8 cellular contexts compared by ENCODE assay signal in the genomic region with DNA sequence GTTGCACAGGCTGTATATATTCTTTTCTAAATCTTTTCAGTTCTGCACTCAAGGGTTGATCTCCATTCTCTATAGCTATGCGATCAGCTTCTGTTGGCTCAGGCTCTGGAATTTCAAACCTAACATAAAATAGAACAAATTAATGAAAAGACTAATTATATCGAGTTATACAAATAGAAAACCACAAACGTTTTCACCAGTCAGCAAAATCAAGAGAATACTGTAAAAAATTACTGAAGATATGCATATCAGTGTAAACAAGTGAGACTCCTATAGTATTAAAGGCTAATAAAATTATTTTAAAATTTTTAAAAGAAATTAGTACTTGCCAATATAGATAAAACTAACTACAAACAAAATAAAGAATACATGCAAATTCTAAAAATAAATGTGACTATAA.
"Had no signal": no experiment of that assay in that cellular context is flagged by ENCODE, and none has a peak within 500 bp of the region (broad histone marks: within the 10 kb centered on the region; RNA-seq: fewer than 3 reads in every experiment).

No MANE protein-coding gene starts in this region.

- DNase-seq: H9, HCEC 1CT, Kasumi-1, KG1 had no signal

- H3K4me2 ChIP-seq: GM23338 had no signal

- ATAC-seq: GM23338 had no signal

- FAIRE-seq: H1, H54, HTR-8/SVneo had no signal

- H3K4me3 ChIP-seq: GM23338 had no signal
